8 cellular contexts compared by ENCODE assay signal in genomic region chr2:169767243-169767888, GRCh38. TPM values are rescaled to one million over a fixed set of nuclear protein-coding genes. Genes with fewer than 3 reads are reported as not detected.
DNase-seq lines count a peak whose midpoint lies in the region; ATAC-seq, FAIRE-seq and TF ChIP-seq lines count a peak whose summit lies in the region.

No MANE protein-coding gene starts in this region.

- H3K9ac ChIP-seq in OCI-LY3 (ENCODE audit: low read length): no peak overlapping the region

- in situ Hi-C loops in ACHN (cut with HindIII; ENCODE audit: low pct_ligation_motif_present, low pct_unique_long_range_greater_than_20kb, low sequenced_read_pairs): no loop called here

- FAIRE-seq in GM12892 (lab: Jason Lieb, UNC): peak; percentile 5

- H3K27ac ChIP-seq in OCI-LY3 (ENCODE audit: low read length) (no peak overlapping the region), osteoblast (ENCODE audit: low read depth, low read length) (no peak overlapping the region)

- TF ChIP-seq POLR2A in GM12892 (IDR thresholded peaks at IDR 0.05; ENCODE audit: low read depth, low read length): no peak

- H3K4me1 ChIP-seq in OCI-LY3 (ENCODE audit: low read length): no peaks in the 10 kb centered on the region
- no peaks in the 10 kb centered on the region for H3K4me1 ChIP-seq in osteoblast (ENCODE audit: insufficient read depth, low read length)

- H3K9me3 ChIP-seq in OCI-LY3 (ENCODE audit: insufficient read depth, low read length): no peaks in the 10 kb centered on the region
- H3K9me3 ChIP-seq in osteoblast (ENCODE audit: low read depth, low read length): peaks cover under 1% of the 10 kb centered on the region

- H3K79me2 ChIP-seq in OCI-LY3 (ENCODE audit: low read length) (no peaks in the 10 kb centered on the region), osteoblast (ENCODE audit: insufficient read depth, low read length) (no peaks in the 10 kb centered on the region)

- DNase-seq in ACHN: peak; percentile 55
- peak; percentile 19 for DNase-seq in GM12892 (ENCODE audit: insufficient read length)
- DNase-seq in activated T-cell treated with anti-CD3 and anti-CD28 coated beads, Interleukin-2, amount 50 U/mL, for 48 hours: peak; percentile 62
- DNase-seq in fibroblast of the aortic adventitia (ENCODE audit: low read depth): peak; percentile 74
- DNase-seq in osteoblast (ENCODE audit: insufficient read length, low spot score, missing footprints): peak; percentile 78
- peak; percentile 54 for DNase-seq in ureter (ENCODE audit: low spot score)

- ATAC-seq in GM21619 (IDR thresholded peaks at IDR 0.05; ENCODE audit: unreplicated experiment): no peak

- no peak overlapping the region for H3K4me3 ChIP-seq in OCI-LY3 (ENCODE audit: low read length)
- no peak overlapping the region for H3K4me3 ChIP-seq in fibroblast of the aortic adventitia (ENCODE audit: low read depth, low read length)
- no peak overlapping the region for H3K4me3 ChIP-seq in osteoblast (ENCODE audit: insufficient read depth, low read length)

- peak; percentile 70 for TF ChIP-seq CTCF in OCI-LY3 (IDR thresholded peaks at IDR 0.05; ENCODE audit: low read depth, low read length)
- TF ChIP-seq CTCF in fibroblast of the aortic adventitia (IDR thresholded peaks at IDR 0.05; ENCODE audit: insufficient read depth, low read length): peak; percentile 71
- peak; percentile 79 for TF ChIP-seq CTCF in osteoblast (IDR thresholded peaks at IDR 0.05; ENCODE audit: extremely low read depth, low read depth, low read length)

- H3K4me2 ChIP-seq in OCI-LY3 (ENCODE audit: low read length) (no peak overlapping the region), osteoblast (ENCODE audit: insufficient read depth, low read length) (peak overlapping the region; percentile 36)

- H2AFZ ChIP-seq in OCI-LY3 (ENCODE audit: low read depth, low read length) (no peak overlapping the region), osteoblast (ENCODE audit: low read length) (no peak overlapping the region)

- H3K36me3 ChIP-seq in OCI-LY3 (replicated peaks; ENCODE audit: low read depth, low read length) (no peaks in the 10 kb centered on the region), osteoblast (ENCODE audit: insufficient read depth, low read length) (no peaks in the 10 kb centered on the region)

- H3K27me3 ChIP-seq in OCI-LY3 (ENCODE audit: low read depth, low read length) (no peaks in the 10 kb centered on the region), osteoblast (ENCODE audit: insufficient read depth, low read length) (peaks cover 28% of the 10 kb centered on the region)

- no peaks in the 10 kb centered on the region for H4K20me1 ChIP-seq in OCI-LY3 (ENCODE audit: insufficient read depth, low read length)
- H4K20me1 ChIP-seq in osteoblast (ENCODE audit: insufficient read depth, low read length): no peaks in the 10 kb centered on the region

RNA-seq across cellular contexts. Expression of gene SSB, which starts 31.3 kb away (rescaled TPM):
- polyA plus RNA-seq in GM12892 (2012; ENCODE audit: missing spikeins): 154 TPM
- total RNA-seq in fibroblast of the aortic adventitia (ENCODE audit: low replicate concordance): 98.8 and 141 TPM in 2 replicates
- 82.2 and 94.1 TPM in 2 replicates for total RNA-seq in osteoblast
- total RNA-seq in ureter: 87.6 TPM

RNA-seq across cellular contexts. Expression of gene KLHL23, which starts 33.7 kb away (rescaled TPM):
- 13.3 TPM for polyA plus RNA-seq in GM12892 (2012; ENCODE audit: missing spikeins)
- 0.57 and 2.4 TPM in 2 replicates for total RNA-seq in fibroblast of the aortic adventitia (ENCODE audit: low replicate concordance)
- total RNA-seq in osteoblast: 0.29 and 0.72 TPM in 2 replicates
- 12.4 TPM for total RNA-seq in ureter

RNA-seq across cellular contexts. Expression of gene METTL5, which starts 57.3 kb away (rescaled TPM):
- polyA plus RNA-seq in GM12892 (2012; ENCODE audit: missing spikeins): 91.7 TPM
- total RNA-seq in fibroblast of the aortic adventitia (ENCODE audit: low replicate concordance) (44.3 and 76.6 TPM in 2 replicates), osteoblast (39.8 and 44.2 TPM in 2 replicates), ureter (54.8 TPM)

RNA-seq across cellular contexts. Expression of gene UBR3, which starts 59.9 kb away (rescaled TPM):
- 9.6 TPM for polyA plus RNA-seq in GM12892 (2012; ENCODE audit: missing spikeins)
- total RNA-seq in fibroblast of the aortic adventitia (ENCODE audit: low replicate concordance): 29.2 and 45.5 TPM in 2 replicates
- total RNA-seq in osteoblast: 42.7 and 50.1 TPM in 2 replicates
- total RNA-seq in ureter: 67.9 TPM

Comparison
In these comparisons a context has a peak if more than half of its experiments do, and no peak if none do; other contexts are left out.
1. DNase-seq: peak in every context shown above with its lines; median percentile 78 in osteoblast; 74 in fibroblast of the aortic adventitia; 62 in activated T-cell treated with anti-CD3 and anti-CD28 coated beads, Interleukin-2, amount 50 U/mL, for 48 hours; 55 in ACHN; 54 in ureter; 19 in GM12892.